ENCODE assay signal across 9 cellular contexts in the genomic region with DNA sequence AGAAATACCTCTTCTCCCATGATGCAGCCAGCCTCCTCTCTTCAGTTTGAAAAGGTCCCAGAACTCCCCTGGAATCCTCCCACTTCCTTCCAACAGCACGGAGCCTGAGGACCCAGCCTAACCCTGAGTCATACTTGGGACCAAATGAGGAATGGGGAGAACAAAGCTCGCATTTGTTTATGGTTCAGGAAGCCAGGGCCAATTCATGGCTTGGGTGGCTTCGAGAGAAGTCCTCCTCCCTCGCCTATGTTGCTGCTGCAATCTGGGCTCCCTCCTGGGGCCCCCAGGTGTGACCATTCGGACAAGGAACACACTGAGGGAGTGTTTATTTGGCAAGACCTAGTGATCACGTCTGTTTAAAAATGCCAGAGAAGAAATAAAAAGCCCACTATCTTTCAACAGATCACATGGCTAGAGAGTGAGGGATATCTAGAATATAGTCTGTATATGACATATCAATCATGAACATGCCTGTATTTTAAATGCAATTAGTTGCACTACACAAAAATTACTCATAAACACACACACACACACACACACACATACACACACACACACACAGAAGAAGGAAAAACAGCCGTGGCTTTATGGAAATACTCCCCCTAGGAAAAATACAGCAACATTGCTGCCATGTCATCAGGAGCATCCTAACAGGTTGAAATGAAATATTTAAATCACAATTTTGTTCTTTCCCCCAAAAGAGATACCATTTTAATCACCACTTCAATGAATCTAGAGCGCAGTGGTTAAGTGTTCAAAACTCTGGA.
DNase-seq lines count a peak whose midpoint lies in the region; ATAC-seq and TF ChIP-seq lines count a peak whose summit lies in the region.
"Had no signal": no experiment of that assay in that cellular context is flagged by ENCODE, and none has a peak within 500 bp of the region (broad histone marks: within the 10 kb centered on the region; RNA-seq: fewer than 3 reads in every experiment).

No MANE protein-coding gene starts in this region.

- H3K4me1 Mint-ChIP-seq in GM23338: peaks cover 39% of the 10 kb centered on the region

- 0 out of 2 replicates have a peak overlapping the region, but pooled peaks have one; percentile 42 for H3K27ac ChIP-seq in GM23338 (ENCODE audit: low read depth)
- peak overlapping the region in 1 of 2 donors; percentile 21 for H3K27ac ChIP-seq in right atrium auricular region
- H3K27ac ChIP-seq in gastrocnemius medialis: peak overlapping the region in 3 of 4 donors; percentile 16 to 34 (median 19)

- H3K4me1 ChIP-seq in GM23338 (ENCODE audit: insufficient read depth) (peaks cover 10% of the 10 kb centered on the region; the same call in 1 of the 2 replicates), right atrium auricular region (peaks cover 0 to 10% of the 10 kb centered on the region in 2 donors), gastrocnemius medialis (no peaks in the 10 kb centered on the region)

- H3K36me3 ChIP-seq in GM23338 (ENCODE audit: insufficient read depth): no peaks in the 10 kb centered on the region
- no peaks in the 10 kb centered on the region for H3K36me3 ChIP-seq in right atrium auricular region
- no peaks in the 10 kb centered on the region for H3K36me3 ChIP-seq in gastrocnemius medialis

- TF ChIP-seq POLR2A in gastrocnemius medialis (IDR thresholded peaks at IDR 0.05): no peak

- in situ Hi-C loops in gastrocnemius medialis (cut with MboI; ENCODE audit: low sequenced_read_pairs in 4 of 4): no loop called here

- H3K27me3 ChIP-seq in GM23338 (ENCODE audit: insufficient read depth) (no peaks in the 10 kb centered on the region), right atrium auricular region (no peaks in the 10 kb centered on the region), gastrocnemius medialis (no peaks in the 10 kb centered on the region)

- no peaks in the 10 kb centered on the region for H3K79me2 ChIP-seq in GM23338 (replicated peaks; ENCODE audit: insufficient read depth)

- H3K27me3 Mint-ChIP-seq in GM23338 (ENCODE audit: insufficient read depth, low read depth, poor library complexity): no peaks in the 10 kb centered on the region

- H4K20me1 ChIP-seq in GM23338 (replicated peaks; ENCODE audit: insufficient read depth): no peaks in the 10 kb centered on the region

- ATAC-seq in GM23338 (peak; percentile 81), gastrocnemius medialis (peak in 1 of 2 donors; percentile 60), GM18861 (IDR thresholded peaks at IDR 0.05; ENCODE audit: unreplicated experiment) (no peak)

- H3K9me3 Mint-ChIP-seq in GM23338: no peaks in the 10 kb centered on the region

- H3F3A ChIP-seq in GM23338 (replicated peaks; ENCODE audit: low read depth): no peaks in the 10 kb centered on the region

- intact Hi-C loops in gastrocnemius medialis (cut with DNase I; ENCODE audit: low total_unique reads): no loop called here

- TF ChIP-seq CTCF in GM23338 (conservative IDR thresholded peaks at IDR 0.05; ENCODE audit: low read depth in 2 of 2) (no peak), right atrium auricular region (IDR thresholded peaks at IDR 0.05) (no peak), gastrocnemius medialis (IDR thresholded peaks at IDR 0.05 in 4 of 5, conservative IDR thresholded peaks at IDR 0.05 in 1 of 5) (no peak)

- no peaks in the 10 kb centered on the region; the same call in 2 of the 3 replicates for H3K36me3 Mint-ChIP-seq in GM23338 (ENCODE audit: low read depth)

- no peak overlapping the region for H2AFZ ChIP-seq in GM23338

- no peak overlapping the region for H3K4me3 Mint-ChIP-seq in GM23338

- H3K9me3 ChIP-seq in right atrium auricular region (no peaks in the 10 kb centered on the region), gastrocnemius medialis (no peaks in the 10 kb centered on the region)

- peak overlapping the region; percentile 93 for H3K27ac Mint-ChIP-seq in GM23338

- no peak overlapping the region for H3K4me3 ChIP-seq in GM23338
- no peak overlapping the region for H3K4me3 ChIP-seq in right atrium auricular region
- H3K4me3 ChIP-seq in gastrocnemius medialis: no peak overlapping the region

- H3K9me2 ChIP-seq in GM23338 (ENCODE audit: insufficient read depth): no peaks in the 10 kb centered on the region

- DNase-seq in GM23338 (ENCODE audit: low spot score): peak; percentile 29
- DNase-seq in amygdala (lab: John Stamatoyannopoulos, UW): peak in 41 of 56 donors; percentile 0 to 68 (median 13)
- peak; percentile 60 for DNase-seq in right atrium auricular region (ENCODE audit: low spot score)
- DNase-seq in gastrocnemius medialis: peak in 1 of 2 donors; percentile 22
- no peak for DNase-seq in RPMI8226
- DNase-seq in NCI-H526 treated with DMSO at 0.1 percent for 48 hours (lab: John Stamatoyannopoulos, UW): no peak
- DNase-seq in NCI-H2081 (lab: John Stamatoyannopoulos, UW): no peak
- DNase-seq: NCI-H1105 treated with DMSO at 0.1 percent for 48 hours had no signal

- no peak overlapping the region for H3K4me2 ChIP-seq in GM23338

TF ChIP-seq in GM23338, 12 proteins besides CTCF, POLR2A, EP300 and RAD21 (continues in another document):
- no peak for TF ChIP-seq ZNF462 (CRISPR knock-in tag; IDR thresholded peaks at IDR 0.05)
- no peak for TF ChIP-seq JUNB (IDR thresholded peaks at IDR 0.05; ENCODE audit: unreplicated experiment)
- TF ChIP-seq ZNF331 (CRISPR knock-in tag; IDR thresholded peaks at IDR 0.05; ENCODE audit: low read depth): no peak
- TF ChIP-seq EZH2 (IDR thresholded peaks at IDR 0.05; ENCODE audit: low read depth, unreplicated experiment): no peak

Comparison
In these comparisons a context has a peak if more than half of its experiments do, and no peak if none do; other contexts are left out.
1. DNase-seq: peak in GM23338 (single experiment), amygdala (41 of 56) and right atrium auricular region (single experiment); none in RPMI8226 (single experiment), NCI-H526 treated with DMSO at 0.1 percent for 48 hours (single experiment) and NCI-H2081 (0 of 2).